8 cellular contexts compared by ENCODE assay signal in genomic region chr11:112024778-112025678, GRCh38. TPM values are rescaled to one million over a fixed set of nuclear protein-coding genes. Genes with fewer than 3 reads are reported as not detected.
A peak's percentile ranks its signal among the peaks of the same experiment; 100 is the strongest.
DNase-seq lines count a peak whose midpoint lies in the region; ATAC-seq and TF ChIP-seq lines count a peak whose summit lies in the region.

Gene DLAT, plus strand, starts transcription at chr11:112025408. Its CDS starts 65 bp downstream, at chr11:112025473.

- TF ChIP-seq CTCF in HFF-Myc (IDR thresholded peaks at IDR 0.05; ENCODE audit: low read depth, low read length, missing control alignments) (no peak), osteoblast (IDR thresholded peaks at IDR 0.05; ENCODE audit: extremely low read depth, low read depth, low read length) (no peak), thoracic aorta (IDR thresholded peaks at IDR 0.05) (no peak)

- peak within 1 kb of the TSS; percentile 86 for H3K4me2 ChIP-seq in osteoblast (ENCODE audit: insufficient read depth, low read length)

- peak within 1 kb of the TSS; percentile 92 for H2AFZ ChIP-seq in osteoblast (ENCODE audit: low read length)

- H3K27ac ChIP-seq in SK-N-MC (peak within 1 kb of the TSS; percentile 69), osteoblast (ENCODE audit: low read depth, low read length) (peak within 1 kb of the TSS; percentile 61), thoracic aorta (peak within 1 kb of the TSS; percentile 87 to 95)

- CTCF ChIA-PET in activated naive CD4-positive, alpha-beta T cell treated with anti-CD3 and anti-CD28 coated beads, Interleukin-2, amount 10 ng/mL, durations not matched to agents 7 days and 5 days (lab: Charles Lee), result interaction anchor here (1.0 kb wide), 1 partner anchor 147 kb away, joined by 4 read pairs; no protein-coding TSS in a partner anchor

- H3K9ac ChIP-seq in SK-N-MC (ENCODE audit: insufficient read length), result peak within 1 kb of the TSS; percentile 96

- H3K4me1 Mint-ChIP-seq in activated naive CD4-positive, alpha-beta T cell treated with anti-CD3 and anti-CD28 coated beads, Interleukin-2, amount 10 ng/mL, durations not matched to agents 7 days and 5 days, result peaks cover 31% of the 10 kb centered on the region

- DNase-seq in GM04504 (ENCODE audit: low read depth) (peak; percentile 49), HFF-Myc (ENCODE audit: extremely low read depth, low read depth) (peak; percentile 45), NAMALWA (ENCODE audit: low spot score) (peak; percentile 89), SK-N-MC (ENCODE audit: low read depth, low spot score) (peak; percentile 28), glomerular visceral epithelial cell (ENCODE audit: extremely low spot score) (peak; percentile 67), osteoblast (ENCODE audit: insufficient read length, low spot score, missing footprints) (peak; percentile 96), thoracic aorta (ENCODE audit: low spot score) (peak; percentile 47)
- peak; percentile 92 for DNase-seq in activated naive CD4-positive, alpha-beta T cell treated with anti-CD3 and anti-CD28 coated beads, Interleukin-2, amount 10 ng/mL, durations not matched to agents 7 days and 5 days

- H3K27me3 ChIP-seq in osteoblast (ENCODE audit: insufficient read depth, low read length), result no peaks in the 10 kb centered on the region
- no peaks in the 10 kb centered on the region for H3K27me3 ChIP-seq in thoracic aorta (replicated peaks; ENCODE audit: insufficient read depth)

- ATAC-seq in thoracic aorta (ENCODE audit: insufficient number of reproducible peaks, low FRiP score, low read depth), result peak; percentile 82

- H3K9me3 ChIP-seq in SK-N-MC (ENCODE audit: low read depth, low read length) (no peaks in the 10 kb centered on the region), osteoblast (ENCODE audit: low read depth, low read length) (no peaks in the 10 kb centered on the region), thoracic aorta (no peaks in the 10 kb centered on the region)

- H3K79me2 ChIP-seq in osteoblast (ENCODE audit: insufficient read depth, low read length), result peaks cover 12% of the 10 kb centered on the region

- peak within 1 kb of the TSS; percentile 98 for H3K27ac Mint-ChIP-seq in activated naive CD4-positive, alpha-beta T cell treated with anti-CD3 and anti-CD28 coated beads, Interleukin-2, amount 10 ng/mL, durations not matched to agents 7 days and 5 days

- peaks cover 12% of the 10 kb centered on the region for H3K4me1 ChIP-seq in osteoblast (ENCODE audit: insufficient read depth, low read length)
- peaks cover 3 to 13% of the 10 kb centered on the region in 2 donors for H3K4me1 ChIP-seq in thoracic aorta (ENCODE audit: control insufficient read depth in 1 of 2, low read depth in 2 of 2)

- H3K4me3 Mint-ChIP-seq in activated naive CD4-positive, alpha-beta T cell treated with anti-CD3 and anti-CD28 coated beads, Interleukin-2, amount 10 ng/mL, durations not matched to agents 7 days and 5 days, result peak within 1 kb of the TSS; percentile 100

- H4K20me1 ChIP-seq in osteoblast (ENCODE audit: insufficient read depth, low read length), result no peaks in the 10 kb centered on the region

- H3K27me3 Mint-ChIP-seq in activated naive CD4-positive, alpha-beta T cell treated with anti-CD3 and anti-CD28 coated beads, Interleukin-2, amount 10 ng/mL, durations not matched to agents 7 days and 5 days, result peaks cover 5% of the 10 kb centered on the region

- no peaks in the 10 kb centered on the region for H3K9me3 Mint-ChIP-seq in activated naive CD4-positive, alpha-beta T cell treated with anti-CD3 and anti-CD28 coated beads, Interleukin-2, amount 10 ng/mL, durations not matched to agents 7 days and 5 days

- H3K36me3 ChIP-seq in SK-N-MC (ENCODE audit: insufficient read depth, low read length) (peaks cover 22% of the 10 kb centered on the region), osteoblast (ENCODE audit: insufficient read depth, low read length) (peaks cover 22% of the 10 kb centered on the region), thoracic aorta (peaks cover 19% of the 10 kb centered on the region)

- peaks cover 26% of the 10 kb centered on the region for H3K36me3 Mint-ChIP-seq in activated naive CD4-positive, alpha-beta T cell treated with anti-CD3 and anti-CD28 coated beads, Interleukin-2, amount 10 ng/mL, durations not matched to agents 7 days and 5 days

- H3K4me3 ChIP-seq in HFF-Myc (replicated peaks; ENCODE audit: low read depth, low read length) (peak within 1 kb of the TSS; percentile 63), SK-N-MC (peak within 1 kb of the TSS; percentile 82), osteoblast (ENCODE audit: insufficient read depth, low read length) (peak within 1 kb of the TSS; percentile 82), thoracic aorta (peak within 1 kb of the TSS; percentile 97)

RNA-seq across cellular contexts. Expression of gene DLAT, which starts in this region (rescaled TPM):
- 35.7 and 36.6 TPM in 2 replicates for total RNA-seq in osteoblast
- 10 to 100 TPM; 15.6 to 15.9 TPM for total RNA-seq in thoracic aorta

Comparison
In these comparisons a context has a peak if more than half of its experiments do, and no peak if none do; other contexts are left out.
1. Peak in every context shown above with its lines: DNase-seq, ATAC-seq, H3K4me3 ChIP-seq and H3K27ac ChIP-seq.
2. DNase-seq: peak in every context shown above with its lines; median percentile 96 in osteoblast; 92 in activated naive CD4-positive, alpha-beta T cell treated with anti-CD3 and anti-CD28 coated beads, Interleukin-2, amount 10 ng/mL, durations not matched to agents 7 days and 5 days; 89 in NAMALWA; 67 in glomerular visceral epithelial cell; 49 in GM04504; 47 in thoracic aorta; 45 in HFF-Myc; 28 in SK-N-MC.